ENCODE assay signal across 10 cellular contexts in the genomic region with DNA sequence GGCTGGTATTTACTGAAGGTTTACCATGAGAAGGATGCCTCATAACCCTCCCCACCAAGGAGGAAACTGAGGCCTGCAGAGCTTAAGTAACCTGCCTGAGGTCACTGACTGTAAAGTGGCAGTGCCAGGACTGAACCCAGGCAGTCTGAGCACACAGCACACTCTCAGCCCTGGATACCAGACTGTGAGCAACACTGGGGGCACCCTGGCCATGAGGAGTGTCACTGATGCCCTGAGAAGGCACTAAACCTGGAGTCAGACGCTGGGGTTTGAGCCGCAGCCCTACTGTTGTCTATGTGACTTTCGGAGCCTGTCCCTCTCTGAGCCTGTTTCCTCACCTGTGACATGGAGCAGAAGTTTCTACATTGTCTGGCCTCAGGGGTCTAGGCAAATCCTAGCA. TPM values are rescaled to one million over a fixed set of nuclear protein-coding genes. Genes with fewer than 3 reads are reported as not detected.
A peak's percentile ranks its signal among the peaks of the same experiment; 100 is the strongest.
DNase-seq lines count a peak whose midpoint lies in the region; ATAC-seq, FAIRE-seq and TF ChIP-seq lines count a peak whose summit lies in the region.
"Had no signal": no experiment of that assay in that cellular context is flagged by ENCODE, and none has a peak within 500 bp of the region (broad histone marks: within the 10 kb centered on the region; RNA-seq: fewer than 3 reads in every experiment).

No MANE protein-coding gene starts in this region.

- peaks cover 23% of the 10 kb centered on the region for H3K4me1 ChIP-seq in astrocyte (ENCODE audit: insufficient read depth, low read length)
- peaks cover 4 to 9% of the 10 kb centered on the region in 2 donors for H3K4me1 ChIP-seq in naive thymus-derived CD4-positive, alpha-beta T cell (ENCODE audit: control insufficient read depth in 2 of 2, insufficient read depth in 2 of 2, low read length in 2 of 2)

- no peak overlapping the region for H3K4me3 ChIP-seq in astrocyte (ENCODE audit: insufficient read depth, low read depth, low read length)
- no peak overlapping the region for H3K4me3 ChIP-seq in naive thymus-derived CD4-positive, alpha-beta T cell (ENCODE audit: low read length)

- TF ChIP-seq POLR2A in GM18951 (IDR thresholded peaks at IDR 0.05; ENCODE audit: extremely low read depth, insufficient read depth, insufficient read length), result peak; percentile 15

- POLR2A ChIA-PET in naive thymus-derived CD4-positive, alpha-beta T cell (lab: Charles Lee), result no interaction called here

- in situ Hi-C loops in GM18951 (cut with MboI; ENCODE audit: low sequenced_read_pairs, unreplicated experiment), result no loop called here

- no peaks in the 10 kb centered on the region for H3K27me3 ChIP-seq in astrocyte (ENCODE audit: insufficient read depth, low read length)
- no peaks in the 10 kb centered on the region for H3K27me3 ChIP-seq in naive thymus-derived CD4-positive, alpha-beta T cell (ENCODE audit: control insufficient read depth in 2 of 2, insufficient read depth in 2 of 2, low read length in 2 of 2)

- H3K4me2 ChIP-seq in astrocyte (ENCODE audit: low read length), result no peak overlapping the region

- H3K36me3 ChIP-seq in astrocyte (ENCODE audit: insufficient read depth, low read length), result no peaks in the 10 kb centered on the region
- peaks cover 0 to 75% (median 5%) of the 10 kb centered on the region in 3 experiments for H3K36me3 ChIP-seq in naive thymus-derived CD4-positive, alpha-beta T cell (ENCODE audit: control insufficient read depth in 2 of 3, insufficient read depth in 3 of 3, low read length in 3 of 3)

- H3K9me3 Mint-ChIP-seq in astrocyte (ENCODE audit: unreplicated experiment), result no peaks in the 10 kb centered on the region
- H3K9me3 Mint-ChIP-seq in naive thymus-derived CD4-positive, alpha-beta T cell, result no peaks in the 10 kb centered on the region

- FAIRE-seq in astrocyte (lab: Jason Lieb, UNC), result no peak
- FAIRE-seq: D721Med, TTC549 had no signal

- peak overlapping the region; percentile 96 for H3K27ac Mint-ChIP-seq in astrocyte (ENCODE audit: unreplicated experiment)
- peak overlapping the region in 6 of 9 donors; percentile 7 to 92 (median 40) for H3K27ac Mint-ChIP-seq in naive thymus-derived CD4-positive, alpha-beta T cell

- intact Hi-C loops in naive thymus-derived CD4-positive, alpha-beta T cell (cut with micrococcal nuclease), result loop anchor here in 1 of 2 donors (2.0 kb wide), 1 partner anchor 28 kb away; no protein-coding TSS in a partner anchor

- no peak overlapping the region for H3K4me3 Mint-ChIP-seq in astrocyte (ENCODE audit: unreplicated experiment)
- peak overlapping the region in 1 of 10 donors; percentile 46 for H3K4me3 Mint-ChIP-seq in naive thymus-derived CD4-positive, alpha-beta T cell

- peaks cover 23% of the 10 kb centered on the region for H3K36me3 Mint-ChIP-seq in astrocyte (ENCODE audit: low read depth, unreplicated experiment)
- H3K36me3 Mint-ChIP-seq in naive thymus-derived CD4-positive, alpha-beta T cell, result peaks cover 22 to 51% (median 38%) of the 10 kb centered on the region in 5 donors

- ATAC-seq in naive thymus-derived CD4-positive, alpha-beta T cell, result peak; percentile 16
- ATAC-seq in HG02981 (IDR thresholded peaks at IDR 0.05; ENCODE audit: unreplicated experiment), result no peak
- ATAC-seq in HG02798 (IDR thresholded peaks at IDR 0.05; ENCODE audit: poor library complexity, unreplicated experiment), result no peak
- ATAC-seq in HG02852 (IDR thresholded peaks at IDR 0.05; ENCODE audit: unreplicated experiment), result no peak

- DNase-seq in astrocyte (ENCODE audit: low read depth) (no peak), retina (no peak)
- no peak for DNase-seq in naive thymus-derived CD4-positive, alpha-beta T cell

- peaks cover 51% of the 10 kb centered on the region for H3K4me1 Mint-ChIP-seq in astrocyte (ENCODE audit: low read depth, unreplicated experiment)
- H3K4me1 Mint-ChIP-seq in naive thymus-derived CD4-positive, alpha-beta T cell, result peaks cover 15 to 46% (median 41%) of the 10 kb centered on the region in 7 donors

- peaks cover 34% of the 10 kb centered on the region for H3K79me2 ChIP-seq in astrocyte (ENCODE audit: insufficient read depth, low read length)

- no peak overlapping the region for H2AFZ ChIP-seq in astrocyte (ENCODE audit: low read depth, low read length)

- H3K27ac ChIP-seq in 22Rv1, result peak overlapping the region; percentile 38
- no peak overlapping the region for H3K27ac ChIP-seq in astrocyte (ENCODE audit: low read depth, low read length)
- no peak overlapping the region for H3K27ac ChIP-seq in naive thymus-derived CD4-positive, alpha-beta T cell (ENCODE audit: low read depth, low read length)

- no peaks in the 10 kb centered on the region for H3K9me3 ChIP-seq in astrocyte (ENCODE audit: insufficient read depth, low read depth, low read length)
- no peaks in the 10 kb centered on the region for H3K9me3 ChIP-seq in naive thymus-derived CD4-positive, alpha-beta T cell (ENCODE audit: control insufficient read depth in 2 of 3, low read length in 3 of 3)

- CTCF ChIA-PET in naive thymus-derived CD4-positive, alpha-beta T cell (lab: Charles Lee), result no interaction called here

- H3K9ac ChIP-seq in astrocyte (ENCODE audit: low read length), result no peak overlapping the region

- no peaks in the 10 kb centered on the region for H3K27me3 Mint-ChIP-seq in astrocyte (ENCODE audit: low read depth, unreplicated experiment)
- no peaks in the 10 kb centered on the region for H3K27me3 Mint-ChIP-seq in naive thymus-derived CD4-positive, alpha-beta T cell

- H4K20me1 ChIP-seq in astrocyte (ENCODE audit: insufficient read depth, low read length), result peaks cover 75% of the 10 kb centered on the region

- TF ChIP-seq CTCF in 22Rv1 (IDR thresholded peaks at IDR 0.05), result no peak
- TF ChIP-seq CTCF in astrocyte (IDR thresholded peaks at IDR 0.05; ENCODE audit: insufficient read depth, low read depth, low read length), result no peak

RNA-seq across cellular contexts. Expression of a gene that starts 36.2 kb away (rescaled TPM):
- 93.1 and 103 TPM in 2 replicates for total RNA-seq in astrocyte
- total RNA-seq in naive thymus-derived CD4-positive, alpha-beta T cell, result 10 to 100 TPM; 40.7 to 86.2 (median 45.6) TPM
- polyA plus RNA-seq in naive thymus-derived CD4-positive, alpha-beta T cell, result 10 to 100 TPM; 12.9 to 16.4 TPM

RNA-seq across cellular contexts. Expression of a gene that starts 54.5 kb away (rescaled TPM):
- 21.5 and 22.9 TPM in 2 replicates for total RNA-seq in astrocyte
- total RNA-seq in naive thymus-derived CD4-positive, alpha-beta T cell, result 10 to 100 TPM; 22.3 to 32.9 (median 25.6) TPM
- polyA plus RNA-seq in naive thymus-derived CD4-positive, alpha-beta T cell, result 10 to 100 TPM; 26.4 to 30.0 TPM
